Comparison of ENCODE assay signal across 25 cellular contexts in the genomic region with DNA sequence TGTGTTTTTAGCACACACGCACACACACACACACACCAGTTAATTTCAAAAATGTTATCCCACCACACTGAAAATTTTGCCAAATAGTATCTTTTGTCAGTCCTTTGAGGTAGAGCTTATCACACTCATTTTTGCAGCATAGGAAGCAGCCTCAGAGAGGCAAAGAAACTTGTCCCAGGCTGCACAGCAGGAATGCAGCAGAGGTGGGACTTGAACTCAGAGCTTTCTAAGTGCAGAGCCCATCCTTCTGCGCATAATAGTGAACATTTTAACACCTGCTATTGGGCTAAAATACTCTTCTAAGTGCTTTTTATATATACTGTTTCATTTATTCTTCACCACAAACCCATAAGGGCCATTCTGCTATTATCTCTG. TPM values are rescaled to one million over a fixed set of nuclear protein-coding genes. Genes with fewer than 3 reads are reported as not detected.
A peak's percentile ranks its signal among the peaks of the same experiment; 100 is the strongest.
DNase-seq lines count a peak whose midpoint lies in the region; ATAC-seq and TF ChIP-seq lines count a peak whose summit lies in the region.
"Had no signal": no experiment of that assay in that cellular context is flagged by ENCODE, and none has a peak within 500 bp of the region (broad histone marks: within the 10 kb centered on the region; RNA-seq: fewer than 3 reads in every experiment).

No MANE protein-coding gene starts in this region.

- H3K27ac ChIP-seq in MM.1S (ENCODE audit: low read length) (no peak overlapping the region), endodermal cell (ENCODE audit: low read depth, low read length) (no peak overlapping the region), breast epithelium (no peak overlapping the region)
- H3K27ac ChIP-seq: neural progenitor cell had no signal

- TF ChIP-seq CTCF in CD14-positive monocyte (IDR thresholded peaks at IDR 0.05) = no peak
- TF ChIP-seq CTCF in MM.1S (IDR thresholded peaks at IDR 0.05; ENCODE audit: low read length) = no peak
- no peak for TF ChIP-seq CTCF in endodermal cell (conservative IDR thresholded peaks at IDR 0.05)
- no peak for TF ChIP-seq CTCF in type B pancreatic cell (conservative IDR thresholded peaks at IDR 0.05)
- no peak for TF ChIP-seq CTCF in breast epithelium (IDR thresholded peaks at IDR 0.05)

- intact Hi-C loops in CD14-positive monocyte (cut with micrococcal nuclease) (loop anchor here in 1 of 2 donors (5.0 kb wide), 1 partner anchor 40 kb away; no protein-coding TSS in a partner anchor), breast epithelium (cut with DNase I; ENCODE audit: low total_unique reads) (no loop called here)

- H3K9me2 ChIP-seq in MM.1S (replicated peaks; ENCODE audit: insufficient read depth, low read length) = no peaks in the 10 kb centered on the region

- H2AFZ ChIP-seq in MM.1S (ENCODE audit: low read length) = 0 out of 2 replicates have a peak overlapping the region, but pooled peaks have one; percentile 90
- H2AFZ ChIP-seq: neural progenitor cell had no signal

- no peaks in the 10 kb centered on the region for H3K36me3 ChIP-seq in MM.1S (replicated peaks; ENCODE audit: insufficient read depth, low read length)
- no peaks in the 10 kb centered on the region for H3K36me3 ChIP-seq in endodermal cell (ENCODE audit: control insufficient read depth, insufficient read depth, low read length)
- H3K36me3 ChIP-seq in mucosa of stomach (ENCODE audit: control insufficient read depth, insufficient read depth, low read length) = no peaks in the 10 kb centered on the region
- no peaks in the 10 kb centered on the region for H3K36me3 ChIP-seq in breast epithelium
- H3K36me3 ChIP-seq: ascending aorta, neural progenitor cell, thoracic aorta had no signal

- H3K9me3 Mint-ChIP-seq in CD14-positive monocyte = peaks cover 0 to 7% (median 0%) of the 10 kb centered on the region in 7 donors
- H3K9me3 Mint-ChIP-seq in endodermal cell = no peaks in the 10 kb centered on the region
- H3K9me3 Mint-ChIP-seq in type B pancreatic cell = no peaks in the 10 kb centered on the region
- H3K9me3 Mint-ChIP-seq: activated naive CD4-positive, alpha-beta T cell treated with anti-CD3 and anti-CD28 coated beads for 36 hours had no signal

- H3K27me3 ChIP-seq in MM.1S (replicated peaks; ENCODE audit: insufficient read depth, low read length) = no peaks in the 10 kb centered on the region
- H3K27me3 ChIP-seq in endodermal cell (ENCODE audit: control insufficient read depth, insufficient read depth, low read length, poor library complexity, severe bottlenecking) = no peaks in the 10 kb centered on the region
- H3K27me3 ChIP-seq in mucosa of stomach (ENCODE audit: control insufficient read depth, insufficient read depth, low read length) = no peaks in the 10 kb centered on the region
- H3K27me3 ChIP-seq in breast epithelium = no peaks in the 10 kb centered on the region
- H3K27me3 ChIP-seq: ascending aorta, neural progenitor cell had no signal

- whole genome bisulfite sequencing in endodermal cell (ENCODE audit: insufficient coverage in 1 of 2, insufficient read length in 1 of 2), 2 experiments = 98 to 100% methylated on average over 2 of the region's 2 CpGs

- H3K4me3 Mint-ChIP-seq in CD14-positive monocyte (peak overlapping the region; percentile 62 to 84), endodermal cell (no peak overlapping the region), type B pancreatic cell (no peak overlapping the region)
- H3K4me3 Mint-ChIP-seq: HFFc6, neural progenitor cell had no signal

- H3K9ac ChIP-seq in MM.1S (ENCODE audit: low read length) = no peak overlapping the region; the same call in 1 of the 2 replicates
- no peak overlapping the region for H3K9ac ChIP-seq in endodermal cell (ENCODE audit: extremely low read depth, low read length, poor library complexity, severe bottlenecking)
- peak overlapping the region; percentile 26 for H3K9ac ChIP-seq in mucosa of stomach (ENCODE audit: low read length)
- H3K9ac ChIP-seq: neural progenitor cell had no signal

- H3K4me1 Mint-ChIP-seq in CD14-positive monocyte (peaks cover 59% of the 10 kb centered on the region), endodermal cell (peaks cover 12% of the 10 kb centered on the region), type B pancreatic cell (ENCODE audit: unreplicated experiment) (no peaks in the 10 kb centered on the region)

- H3K9me3 ChIP-seq in MM.1S (replicated peaks; ENCODE audit: insufficient read depth, low read length) = no peaks in the 10 kb centered on the region
- peaks cover 8% of the 10 kb centered on the region for H3K9me3 ChIP-seq in endodermal cell (ENCODE audit: control insufficient read depth, low read length)
- H3K9me3 ChIP-seq in mucosa of stomach (ENCODE audit: control insufficient read depth, low read length) = no peaks in the 10 kb centered on the region
- no peaks in the 10 kb centered on the region for H3K9me3 ChIP-seq in breast epithelium
- H3K9me3 ChIP-seq: ascending aorta, thoracic aorta had no signal

- H3K4me3 ChIP-seq in MM.1S (ENCODE audit: low read length) (no peak overlapping the region; the same call in 1 of the 2 replicates), endodermal cell (ENCODE audit: low read length) (no peak overlapping the region), mucosa of stomach (ENCODE audit: low read length) (no peak overlapping the region), breast epithelium (no peak overlapping the region)
- H3K4me3 ChIP-seq: neural progenitor cell had no signal

- H3K79me2 ChIP-seq in MM.1S (ENCODE audit: low read length) = no peaks in the 10 kb centered on the region

- ATAC-seq in HG02884 (IDR thresholded peaks at IDR 0.05; ENCODE audit: unreplicated experiment) = no peak

- peaks cover 10% of the 10 kb centered on the region for H3F3A ChIP-seq in MM.1S (ENCODE audit: insufficient read depth, low read length)

- no peak for TF ChIP-seq POLR2A in breast epithelium (IDR thresholded peaks at IDR 0.05)

- H3K27ac Mint-ChIP-seq in CD14-positive monocyte (peak overlapping the region; percentile 88 to 99 (median 98)), endodermal cell (no peak overlapping the region), type B pancreatic cell (no peak overlapping the region)
- H3K27ac Mint-ChIP-seq: activated CD8-positive, alpha-beta T cell treated with anti-CD3 and anti-CD28 coated beads, Interleukin-2, amount 10 ng/mL, durations not matched to agents 7 days and 5 days; activated naive CD4-positive, alpha-beta T cell treated with anti-CD3 and anti-CD28 coated beads for 36 hours; HFFc6; neural progenitor cell; stimulated activated memory B cell treated with anti-CD40 and anti-IgM and Interleukin-4, amounts not matched to agents 10 μg/mL and 1 μg/mL and 100 μg/mL, for 72 hours had no signal

- H4K20me1 ChIP-seq in MM.1S (ENCODE audit: insufficient read depth, low read length) = no peaks in the 10 kb centered on the region

- peak overlapping the region; percentile 84; the same call in 1 of the 2 replicates for H3K4me2 ChIP-seq in MM.1S (ENCODE audit: low read depth, low read length)
- H3K4me2 ChIP-seq: neural progenitor cell had no signal

- H3K27me3 Mint-ChIP-seq in CD14-positive monocyte (ENCODE audit: low read depth in 3 of 3) (peaks cover 0 to 2% (median 1%) of the 10 kb centered on the region in 3 donors), endodermal cell (ENCODE audit: insufficient read depth) (peaks cover 18% of the 10 kb centered on the region), type B pancreatic cell (no peaks in the 10 kb centered on the region)

- no peak for DNase-seq in CD14-positive monocyte (ENCODE audit: low spot score)
- DNase-seq in MM.1S = no peak
- peak; percentile 28 for DNase-seq in endodermal cell
- DNase-seq in HuH-7.5 (ENCODE audit: low spot score) = no peak
- DNase-seq in type B pancreatic cell (ENCODE audit: extremely low spot score, unreplicated experiment) = no peak
- no peak for DNase-seq in breast epithelium (ENCODE audit: low spot score in 2 of 2)
- DNase-seq: activated T-cell treated with anti-CD3 and anti-CD28 coated beads, Interleukin-2, amount 50 U/mL, for 4 hours; DMS79 treated with DMSO at 0.1 percent for 48 hours; effector memory CD4-positive, alpha-beta T cell; HFFc6; mesendoderm; NCI-H1105; NCI-H2029 treated with DMSO at 0.1 percent for 48 hours; NCI-H345; NCI-H82 had no signal

- H3K4me1 ChIP-seq in MM.1S (ENCODE audit: low read length) (peaks cover 26% of the 10 kb centered on the region), endodermal cell (ENCODE audit: control insufficient read depth, insufficient read depth, low read length) (no peaks in the 10 kb centered on the region), mucosa of stomach (ENCODE audit: control insufficient read depth, insufficient read depth, low read length) (peaks cover 19% of the 10 kb centered on the region), breast epithelium (no peaks in the 10 kb centered on the region)
- H3K4me1 ChIP-seq: ascending aorta, neural progenitor cell had no signal

- H3K36me3 Mint-ChIP-seq in CD14-positive monocyte (no peaks in the 10 kb centered on the region), endodermal cell (ENCODE audit: low read depth) (no peaks in the 10 kb centered on the region), type B pancreatic cell (no peaks in the 10 kb centered on the region)
- H3K36me3 Mint-ChIP-seq: stimulated activated memory B cell treated with anti-CD40 and anti-IgM and Interleukin-4, amounts not matched to agents 10 μg/mL and 1 μg/mL and 100 μg/mL, for 72 hours had no signal

RNA-seq across cellular contexts. Expression of a gene that starts 15.0 kb away (rescaled TPM):
- polyA plus RNA-seq in CD14-positive monocyte = under 1 TPM in 1 of 2 donors, not detected in 1; 0.69 TPM
- total RNA-seq in endodermal cell (1 to 10 TPM; 2.9 to 3.6 TPM), type B pancreatic cell (ENCODE audit: low replicate concordance) (0.93 and 3.8 TPM in 2 replicates), breast epithelium (1 to 10 TPM in 2 of 3 donors, not detected in 1; 1.0 to 2.3 TPM)
- polyA plus RNA-seq in endodermal cell (2013, experiment 1 of 2) = 1.7 TPM
- polyA plus RNA-seq in endodermal cell (2013, experiment 2 of 2) = 2.1 TPM
- total RNA-seq: ascending aorta, chondrocyte, OCI-LY7 had no signal

Comparison
In these comparisons a context has a peak if more than half of its experiments do, and no peak if none do; other contexts are left out.
1. H3K27ac Mint-ChIP-seq: peak in CD14-positive monocyte (7 of 7); none in endodermal cell (single experiment) and type B pancreatic cell (single experiment).
2. H3K4me3 Mint-ChIP-seq: peak in CD14-positive monocyte (2 of 2); none in endodermal cell (single experiment) and type B pancreatic cell (single experiment).